Comparison of ENCODE assay signal across 2 cellular contexts in genomic region chr2:119701352-119701751, GRCh38.
TF ChIP-seq lines count a peak whose summit lies in the region.

No MANE protein-coding gene starts in this region.

TF ChIP-seq in GM23338, 12 proteins besides CTCF, POLR2A, EP300 and RAD21:
- TF ChIP-seq ZNF462 (CRISPR knock-in tag; IDR thresholded peaks at IDR 0.05) (0 out of 2 replicates have a peak, but pooled peaks have one; percentile 13), CREB1 (CRISPR knock-in tag; IDR thresholded peaks at IDR 0.05; ENCODE audit: low read depth) (no peak)

TF ChIP-seq in WTC11, 78 proteins besides CTCF, POLR2A, EP300 and RAD21:
- no peak for TF ChIP-seq ARID4B (CRISPR knock-in tag; IDR thresholded peaks at IDR 0.05; ENCODE audit: borderline replicate concordance)
- no peak for TF ChIP-seq ZNF671 (CRISPR knock-in tag; IDR thresholded peaks at IDR 0.05)
- no peak for TF ChIP-seq NFATC4 (CRISPR knock-in tag; IDR thresholded peaks at IDR 0.05)
- no peak for TF ChIP-seq ZNF121 (CRISPR knock-in tag; IDR thresholded peaks at IDR 0.05)
